Comparison of ENCODE assay signal across 8 cellular contexts in genomic region chr12:15131462-15131861, GRCh38.
DNase-seq lines count a peak whose midpoint lies in the region; TF ChIP-seq lines count a peak whose summit lies in the region.

No MANE protein-coding gene starts in this region.

- H3K27ac Mint-ChIP-seq in osteocyte (ENCODE audit: unreplicated experiment): peak overlapping the region; percentile 95

- peaks cover 21% of the 10 kb centered on the region for H3K36me3 Mint-ChIP-seq in osteocyte (ENCODE audit: unreplicated experiment)

- peaks cover 43% of the 10 kb centered on the region for H3K4me1 Mint-ChIP-seq in osteocyte (ENCODE audit: unreplicated experiment)

- DNase-seq in AG20443 (ENCODE audit: low spot score) (peak; percentile 48), NCI-H2171 (lab: John Stamatoyannopoulos, UW) (peak; percentile 3), epithelial cell of esophagus (ENCODE audit: low read depth) (peak; percentile 57), osteocyte (ENCODE audit: extremely low spot score, unreplicated experiment) (no peak), dedifferentiated amniotic fluid mesenchymal stem cell (ENCODE audit: extremely low spot score) (no peak), Kasumi-1 (lab: John Stamatoyannopoulos, UW) (no peak), GDM1 (lab: John Stamatoyannopoulos, UW) (no peak)
- DNase-seq in stimulated activated CD4-positive, alpha-beta T cell treated with anti-CD3 and anti-CD28 coated beads, Interleukin-1b, Interleukin-23, amount 100 ng/mL, for 48 hours: no peak

- TF ChIP-seq CTCF in epithelial cell of esophagus (IDR thresholded peaks at IDR 0.05; ENCODE audit: insufficient read depth, low read depth, low read length, missing control alignments) (no peak), osteocyte (IDR thresholded peaks at IDR 0.05) (no peak)

- H3K4me3 ChIP-seq in epithelial cell of esophagus (ENCODE audit: low read length): no peak overlapping the region

- no peak overlapping the region for H3K4me3 Mint-ChIP-seq in osteocyte (ENCODE audit: unreplicated experiment)

- H3K9me3 Mint-ChIP-seq in osteocyte (ENCODE audit: unreplicated experiment): no peaks in the 10 kb centered on the region

- no peaks in the 10 kb centered on the region for H3K27me3 Mint-ChIP-seq in osteocyte (ENCODE audit: unreplicated experiment)

Comparison
In these comparisons a context has a peak if more than half of its experiments do, and no peak if none do; other contexts are left out.
1. DNase-seq: peak in AG20443 (single experiment), NCI-H2171 (single experiment) and epithelial cell of esophagus (single experiment); none in osteocyte (single experiment), dedifferentiated amniotic fluid mesenchymal stem cell (single experiment), stimulated activated CD4-positive, alpha-beta T cell treated with anti-CD3 and anti-CD28 coated beads, Interleukin-1b, Interleukin-23, amount 100 ng/mL, for 48 hours (single experiment), Kasumi-1 (0 of 2) and GDM1 (single experiment).